ENCODE assay signal across 24 cellular contexts in genomic region chr5:40665902-40666301, GRCh38. TPM values are rescaled to one million over a fixed set of nuclear protein-coding genes. Genes with fewer than 3 reads are reported as not detected.
DNase-seq lines count a peak whose midpoint lies in the region; ATAC-seq, FAIRE-seq and TF ChIP-seq lines count a peak whose summit lies in the region.
"Had no signal": no experiment of that assay in that cellular context is flagged by ENCODE, and none has a peak within 500 bp of the region (broad histone marks: within the 10 kb centered on the region; RNA-seq: fewer than 3 reads in every experiment).

No MANE protein-coding gene starts in this region.

- H3K4me3 ChIP-seq in HepG2 (replicated peaks in 1 of 3; ENCODE audit: insufficient read depth in 1 of 3, low read depth in 2 of 3, low read length in 3 of 3) (no peak overlapping the region), right lobe of liver (no peak overlapping the region), PC-3 (ENCODE audit: low read length) (no peak overlapping the region), K562 (no peak overlapping the region)
- H3K4me3 ChIP-seq: BLaER1 treated with 17β-estradiol and CSF1 and Interleukin-3, amounts not matched to agents 10 nM and 100 nM had no signal

- H3K9ac ChIP-seq in HepG2 (ENCODE audit: insufficient read depth, low read depth, low read length) (no peak overlapping the region), PC-3 (ENCODE audit: low read length) (no peak overlapping the region), K562 (ENCODE audit: insufficient read depth in 1 of 2, low read depth in 2 of 2, low read length in 2 of 2) (no peak overlapping the region)
- H3K9ac ChIP-seq: BLaER1 treated with 17β-estradiol and CSF1 and Interleukin-3, amounts not matched to agents 10 nM and 100 nM had no signal

- CTCF ChIA-PET in HepG2 (lab: Yijun Ruan, JAX; ENCODE audit: low intra/inter-chr PET ratio, low total read pairs) (no interaction called here), PC-3 (lab: Charles Lee) (no interaction called here), K562 (lab: Yijun Ruan, JAX; ENCODE audit: low intra/inter-chr PET ratio) (no interaction called here)

- H3K79me2 ChIP-seq in HepG2 (ENCODE audit: insufficient read depth, low read length) (no peaks in the 10 kb centered on the region), PC-3 (ENCODE audit: low read length) (no peaks in the 10 kb centered on the region), K562 (ENCODE audit: control insufficient read depth, insufficient read depth, low read length) (no peaks in the 10 kb centered on the region)

- POLR2A ChIA-PET in HepG2 (lab: Yijun Ruan, JAX) (no interaction called here), PC-3 (lab: Charles Lee; ENCODE audit: unreplicated experiment) (interaction anchor here (0.6 kb wide), 1 partner anchor 12 kb away, joined by 4 read pairs; no protein-coding TSS in a partner anchor), K562 (lab: Yijun Ruan, JAX) (interaction anchor here (1.3 kb wide), 1 partner anchor 11 kb away, joined by 3 read pairs; no protein-coding TSS in a partner anchor)

- H4K20me1 ChIP-seq in HepG2 (ENCODE audit: insufficient read depth, low read length) (no peaks in the 10 kb centered on the region), PC-3 (ENCODE audit: low read length) (no peaks in the 10 kb centered on the region), K562 (replicated peaks; ENCODE audit: control insufficient read depth, insufficient read depth, low read length) (no peaks in the 10 kb centered on the region)
- H4K20me1 ChIP-seq: BLaER1 treated with 17β-estradiol and CSF1 and Interleukin-3, amounts not matched to agents 10 nM and 100 nM had no signal

- H3K9me3 ChIP-seq in HepG2 (ENCODE audit: low read length) (no peaks in the 10 kb centered on the region), right lobe of liver (no peaks in the 10 kb centered on the region), KOPT-K1 (ENCODE audit: insufficient read depth, low read length, poor library complexity, severe bottlenecking) (no peaks in the 10 kb centered on the region), PC-3 (ENCODE audit: low read length) (no peaks in the 10 kb centered on the region), K562 (replicated peaks; ENCODE audit: control insufficient read depth, insufficient read depth, low read depth, low read length) (no peaks in the 10 kb centered on the region)
- H3K9me3 ChIP-seq: BLaER1 treated with 17β-estradiol and CSF1 and Interleukin-3, amounts not matched to agents 10 nM and 100 nM; Caco-2 had no signal

- no peak overlapping the region for H3K4me2 ChIP-seq in HepG2 (ENCODE audit: low read depth, low read length)
- no peak overlapping the region for H3K4me2 ChIP-seq in PC-3 (ENCODE audit: low read length)
- no peak overlapping the region for H3K4me2 ChIP-seq in K562 (ENCODE audit: insufficient read depth, low read length)

- no peak overlapping the region for H3K27ac ChIP-seq in HepG2 (ENCODE audit: extremely low read length, insufficient read depth, low read length)
- no peak overlapping the region for H3K27ac ChIP-seq in right lobe of liver
- peak overlapping the region; percentile 14 for H3K27ac ChIP-seq in KOPT-K1 (ENCODE audit: low read depth, low read length, poor library complexity, severe bottlenecking)
- no peak overlapping the region for H3K27ac ChIP-seq in PC-3 (ENCODE audit: low read length)
- no peak overlapping the region for H3K27ac ChIP-seq in K562 (ENCODE audit: extremely low read depth, low read depth, low read length)
- H3K27ac ChIP-seq: 22Rv1, C4-2B had no signal

- H2AFZ ChIP-seq in HepG2 (ENCODE audit: low read length) (no peak overlapping the region), PC-3 (ENCODE audit: low read length) (no peak overlapping the region), K562 (ENCODE audit: low read depth, low read length) (no peak overlapping the region)

- H3K27me3 ChIP-seq in HepG2 (ENCODE audit: control insufficient read depth in 1 of 2, insufficient read depth in 2 of 2, low read length in 2 of 2) (no peaks in the 10 kb centered on the region; a peak in 1 of 5 replicates), right lobe of liver (no peaks in the 10 kb centered on the region), PC-3 (ENCODE audit: low read length) (no peaks in the 10 kb centered on the region), K562 (ENCODE audit: control insufficient read depth in 2 of 2, insufficient read depth in 2 of 2, low read length in 2 of 2) (no peaks in the 10 kb centered on the region; a peak in 1 of 5 replicates)
- H3K27me3 ChIP-seq: BLaER1 treated with 17β-estradiol and CSF1 and Interleukin-3, amounts not matched to agents 10 nM and 100 nM had no signal

- H3K4me1 ChIP-seq in HepG2 (ENCODE audit: insufficient read depth, low read length), result no peaks in the 10 kb centered on the region
- H3K4me1 ChIP-seq in right lobe of liver, result no peaks in the 10 kb centered on the region
- peaks cover 12% of the 10 kb centered on the region for H3K4me1 ChIP-seq in PC-3 (ENCODE audit: insufficient read depth, low read length)
- H3K4me1 ChIP-seq in K562 (replicated peaks in 1 of 2; ENCODE audit: control insufficient read depth in 2 of 2, insufficient read depth in 2 of 2, low read length in 2 of 2), result no peaks in the 10 kb centered on the region
- H3K4me1 ChIP-seq: Caco-2 had no signal

- TF ChIP-seq CTCF in HepG2 (CRISPR knock-in tag; IDR thresholded peaks at IDR 0.05) (no peak), right lobe of liver (IDR thresholded peaks at IDR 0.05) (no peak), PC-3 (conservative IDR thresholded peaks at IDR 0.05; ENCODE audit: low read depth, low read length) (no peak), K562 (IDR thresholded peaks at IDR 0.05 in 2 of 3, conservative IDR thresholded peaks at IDR 0.05 in 1 of 3; ENCODE audit: insufficient read depth in 2 of 3, low read depth in 1 of 3, low read length in 3 of 3) (no peak)

- in situ Hi-C loops in HepG2 (cut with HindIII; ENCODE audit: extremely low pct_ligation_motif_present, low pct_unique_long_range_greater_than_20kb) (no loop called here), K562 (cut with MboI) (no loop called here)

- intact Hi-C loops in HepG2 (cut with micrococcal nuclease; ENCODE audit: unreplicated experiment), result no loop called here
- intact Hi-C loops in right lobe of liver (cut with DNase I), result no loop called here
- intact Hi-C loops in PC-3 (cut with micrococcal nuclease), result no loop called here
- intact Hi-C loops in K562 (cut with micrococcal nuclease), result no loop called here

- DNase-seq in HepG2 (ENCODE audit: low spot score) (no peak), right lobe of liver (no peak), PC-3 (no peak), K562 (ENCODE audit: extremely low read depth in 1 of 4, low spot score in 3 of 4) (no peak), foreskin melanocyte (no peak), 8988T (no peak), GM12892 (ENCODE audit: insufficient read length) (no peak)
- DNase-seq: AML-193; Caco-2; Calu3; CD4-positive, alpha-beta T cell; CD8-positive, alpha-beta T cell; DMS79 treated with DMSO at 0.1 percent for 48 hours; GF-D8 had no signal

- TF ChIP-seq POLR2A in HepG2 (IDR thresholded peaks at IDR 0.05; ENCODE audit: insufficient read depth in 1 of 2, low read depth in 2 of 2, low read length in 2 of 2) (no peak), right lobe of liver (IDR thresholded peaks at IDR 0.05) (no peak), K562 (conservative IDR thresholded peaks at IDR 0.05) (no peak), GM12892 (IDR thresholded peaks at IDR 0.05; ENCODE audit: low read depth, low read length) (no peak)

- no peaks in the 10 kb centered on the region for H3F3A ChIP-seq in PC-3 (ENCODE audit: low read length, unreplicated experiment)

- no peaks in the 10 kb centered on the region for H3K9me1 ChIP-seq in K562 (ENCODE audit: control insufficient read depth, insufficient read depth, low read length)

- TF ChIP-seq RAD21 in HepG2 (CRISPR knock-in tag; IDR thresholded peaks at IDR 0.05) (no peak), K562 (CRISPR knock-in tag; conservative IDR thresholded peaks at IDR 0.05 in 1 of 2, IDR thresholded peaks at IDR 0.05 in 1 of 2) (no peak)

- WGBS in HepG2 (ENCODE audit: low lambda C conversion rate), result 3% methylated on average over 1 of the region's 1 CpG
- WGBS in right lobe of liver (ENCODE audit: insufficient coverage, low coverage, low lambda C conversion rate, missing lambda C conversion rate), result 67% methylated on average over 1 of the region's 1 CpG
- 0% methylated on average over 1 of the region's 1 CpG for WGBS in K562 (ENCODE audit: insufficient coverage, low coverage, missing lambda C conversion rate)

- no peak for FAIRE-seq in HepG2 (lab: Jason Lieb, UNC)
- FAIRE-seq in K562 (lab: Jason Lieb, UNC), result no peak
- no peak for FAIRE-seq in GM12892 (lab: Jason Lieb, UNC)
- FAIRE-seq: A204.1, D721Med, G401.6, GM12891, GM18507, GM19239 had no signal

- TF ChIP-seq EP300 in HepG2 (IDR thresholded peaks at IDR 0.05; ENCODE audit: low read depth in 2 of 2, low read length in 2 of 2) (no peak), HepG2 (CRISPR knock-in tag; IDR thresholded peaks at IDR 0.05; ENCODE audit: borderline replicate concordance) (no peak), K562 (IDR thresholded peaks at IDR 0.05; ENCODE audit: low read length) (no peak)

- H3K9me2 ChIP-seq in PC-3 (replicated peaks; ENCODE audit: low read length), result no peaks in the 10 kb centered on the region

- BruUV-seq in HepG2 (replicated peaks; lab: Mats Ljungman, UMichigan), result no TSS peak
- no TSS peak for BruUV-seq in PC-3 (replicated peaks; lab: Mats Ljungman, UMichigan)
- no TSS peak for BruUV-seq in K562 (replicated peaks; lab: Mats Ljungman, UMichigan)

- H3K36me3 ChIP-seq in HepG2 (replicated peaks in 1 of 2; ENCODE audit: control insufficient read depth in 1 of 2, insufficient read depth in 2 of 2, low read length in 2 of 2), result no peaks in the 10 kb centered on the region
- H3K36me3 ChIP-seq in right lobe of liver, result no peaks in the 10 kb centered on the region
- H3K36me3 ChIP-seq in KOPT-K1 (ENCODE audit: insufficient read depth, low read length), result no peaks in the 10 kb centered on the region
- no peaks in the 10 kb centered on the region for H3K36me3 ChIP-seq in PC-3 (ENCODE audit: low read depth, low read length)
- H3K36me3 ChIP-seq in K562 (ENCODE audit: control insufficient read depth, insufficient read depth, low read length), result no peaks in the 10 kb centered on the region
- H3K36me3 ChIP-seq: BLaER1 treated with 17β-estradiol and CSF1 and Interleukin-3, amounts not matched to agents 10 nM and 100 nM had no signal

- ATAC-seq in HepG2 (no peak), right lobe of liver (no peak), PC-3 (peak; percentile 35; the same call in 1 of the 2 replicates), K562 (no peak)
- ATAC-seq: CD8-positive, alpha-beta T cell had no signal

RNA-seq across cellular contexts. Expression of gene PTGER4, which starts 13.8 kb away (rescaled TPM):
- total RNA-seq in HepG2 (2016; rRNA removed; fragmentation: Illumina TruSeq; extraction: Trizol), result 0.11 TPM in 1 of 2 replicates, not detected in the other
- total RNA-seq in HepG2 (2016; cell fraction: cytosol; rRNA removed; fragmentation: Illumina TruSeq; extraction: Trizol; ENCODE audit: low read depth), result not detected in 2 replicates
- not detected in 2 replicates for total RNA-seq in HepG2 (2016; cell fraction: insoluble cytoplasmic fraction; rRNA removed; fragmentation: Illumina TruSeq; extraction: Trizol)
- not detected in 2 replicates for total RNA-seq in HepG2 (2016; cell fraction: membrane; rRNA removed; fragmentation: Illumina TruSeq; extraction: Trizol)
- not detected in 2 replicates for total RNA-seq in HepG2 (2016; cell fraction: nucleus; rRNA removed; fragmentation: Illumina TruSeq; extraction: Trizol)
- 0.01 and 0.03 TPM in 2 replicates for polyA plus RNA-seq in HepG2 (2011; rRNA removed)
- polyA plus RNA-seq in HepG2 (2011; cell fraction: cytosol; rRNA removed), result 0.04 TPM in 1 of 2 replicates, not detected in the other
- polyA plus RNA-seq in HepG2 (2011; cell fraction: nucleus; rRNA removed), result 0.14 and 0.16 TPM in 2 replicates
- polyA plus RNA-seq in HepG2 (2012), result not detected in 2 replicates
- not detected in 2 replicates for polyA plus RNA-seq in HepG2 (2016; cell fraction: cytosol; fragmentation: Illumina TruSeq; extraction: Trizol; ENCODE audit: low read depth)
- polyA plus RNA-seq in HepG2 (2016; cell fraction: insoluble cytoplasmic fraction; fragmentation: Illumina TruSeq; extraction: Trizol; ENCODE audit: low read depth), result not detected in 2 replicates
- not detected in 2 replicates for polyA plus RNA-seq in HepG2 (2016; cell fraction: membrane; fragmentation: Illumina TruSeq; extraction: Trizol; ENCODE audit: low read depth)
- not detected in 2 replicates for polyA plus RNA-seq in HepG2 (2016; cell fraction: nucleus; fragmentation: Illumina TruSeq; extraction: Trizol; ENCODE audit: insufficient read depth, low read depth)
- polyA minus RNA-seq in HepG2 (2011; rRNA and poly(A)+ RNA removed; ENCODE audit: low replicate concordance), result 2.9 TPM in 1 of 2 replicates, not detected in the other
- polyA minus RNA-seq in HepG2 (2011; cell fraction: cytosol; rRNA and poly(A)+ RNA removed), result not detected in 2 replicates
- not detected in 2 replicates for polyA minus RNA-seq in HepG2 (2011; cell fraction: nucleus; rRNA and poly(A)+ RNA removed)
- 1 to 10 TPM in 5 of 6 experiments, under 1 TPM in 1; 0.84 to 4.4 (median 2.9) TPM for total RNA-seq in right lobe of liver
- total RNA-seq in PC-3 (2014; rRNA removed), result 48.5 and 49.5 TPM in 2 replicates
- total RNA-seq in K562 (2011; cell fraction: chromatin; rRNA removed; ENCODE audit: low replicate concordance), result not detected in 2 replicates
- total RNA-seq in K562 (2011; cell fraction: nucleolus; rRNA removed), result not detected in 2 replicates
- not detected in 2 replicates for total RNA-seq in K562 (2011; cell fraction: nucleoplasm; rRNA removed)
- total RNA-seq in K562 (2014; rRNA removed), result not detected in 2 replicates
- total RNA-seq in K562 (2014; rRNA removed; fragmentation: Illumina TruSeq; extraction: Trizol), result not detected in 2 replicates
- not detected in 2 replicates for total RNA-seq in K562 (2015; rRNA removed; fragmentation: Illumina TruSeq; extraction: Trizol)
- total RNA-seq in K562 (2021), result 0.11 and 0.31 TPM in 2 replicates
- not detected in 2 replicates for polyA plus RNA-seq in K562 (2011; rRNA removed)
- polyA plus RNA-seq in K562 (2011; cell fraction: cytosol; rRNA removed), result not detected in 2 replicates
- polyA plus RNA-seq in K562 (2011; cell fraction: nucleus; rRNA removed), result not detected in 2 replicates
- not detected in 2 replicates for polyA plus RNA-seq in K562 (2012)
- polyA plus RNA-seq in K562 (2014; fragmentation: Illumina TruSeq; extraction: Trizol), result not detected in 2 replicates
- not detected for polyA plus RNA-seq in K562 (2014; fragmentation: Nextera tagmentation; extraction: Ambion mirVana)
- polyA plus RNA-seq in K562 (2014; rRNA removed), result not detected in 2 replicates
- not detected in 2 replicates for polyA minus RNA-seq in K562 (2011; rRNA and poly(A)+ RNA removed)
- not detected in 2 replicates for polyA minus RNA-seq in K562 (2011; cell fraction: cytosol; rRNA and poly(A)+ RNA removed)
- not detected in 2 replicates for polyA minus RNA-seq in K562 (2011; cell fraction: nucleus; rRNA and poly(A)+ RNA removed)
- polyA plus RNA-seq in GM12892 (2012; ENCODE audit: missing spikeins), result 1.0 TPM

Comparison
In these comparisons a context has a peak if more than half of its experiments do, and no peak if none do; other contexts are left out.
1. Of the 241 proteins assayed by ChIP-seq in both HepG2 and K562: peak only in HepG2: none; only in K562: none; in both: MAFF; in neither: 239; mixed calls (peak in some experiments, not most) for 1.